ENCODE assay signal across 19 cellular contexts in genomic region chr9:100170085-100170484, GRCh38.
"Had no signal": no experiment of that assay in that cellular context is flagged by ENCODE, and none has a peak within 500 bp of the region (broad histone marks: within the 10 kb centered on the region; RNA-seq: fewer than 3 reads in every experiment).

No MANE protein-coding gene starts in this region.

- DNase-seq: activated CD4-positive, alpha-beta memory T cell treated with anti-CD3 and anti-CD28 coated beads for 36 hours; activated CD4-positive, alpha-beta T cell treated with anti-CD3 and anti-CD28 coated beads for 1 hour; activated gamma-delta T cell treated with Interleukin-2 at 50 U/mL for 16 hours; activated naive CD8-positive, alpha-beta T cell treated with anti-CD3 and anti-CD28 coated beads, Interleukin-2, amount 10 ng/mL, durations not matched to agents 7 days and 5 days; activated T-cell treated with anti-CD3 and anti-CD28 coated beads, Interleukin-2, amount 50 U/mL, for 4 hours; aorta; caudate nucleus; cortex of kidney; effector memory CD4-positive, alpha-beta T cell; foreskin melanocyte; head of caudate nucleus; occipital lobe; psoas muscle; right lobe of liver; spleen; stimulated activated CD4-positive, alpha-beta T cell treated with anti-CD3 and anti-CD28 coated beads, Interleukin-2, amount 100 ng/mL, for 24 hours; stimulated activated naive CD4-positive, alpha-beta T cell; substantia nigra; transverse colon had no signal

- H3K4me3 ChIP-seq: psoas muscle, right lobe of liver, spleen, transverse colon had no signal

- H3K27me3 ChIP-seq: right lobe of liver, spleen, transverse colon had no signal

- H3K36me3 ChIP-seq: right lobe of liver had no signal

- H3K9me3 ChIP-seq: psoas muscle, right lobe of liver had no signal

- ATAC-seq: activated T-cell treated with anti-CD3 and anti-CD28 coated beads, Interleukin-2, amount 50 U/mL, for 4 hours; psoas muscle; right lobe of liver had no signal

- H3K4me1 ChIP-seq: psoas muscle, right lobe of liver, spleen, transverse colon had no signal

- H3K27ac ChIP-seq: psoas muscle, right lobe of liver, spleen, transverse colon had no signal
